ENCODE assay signal across 9 cellular contexts in the genomic region with DNA sequence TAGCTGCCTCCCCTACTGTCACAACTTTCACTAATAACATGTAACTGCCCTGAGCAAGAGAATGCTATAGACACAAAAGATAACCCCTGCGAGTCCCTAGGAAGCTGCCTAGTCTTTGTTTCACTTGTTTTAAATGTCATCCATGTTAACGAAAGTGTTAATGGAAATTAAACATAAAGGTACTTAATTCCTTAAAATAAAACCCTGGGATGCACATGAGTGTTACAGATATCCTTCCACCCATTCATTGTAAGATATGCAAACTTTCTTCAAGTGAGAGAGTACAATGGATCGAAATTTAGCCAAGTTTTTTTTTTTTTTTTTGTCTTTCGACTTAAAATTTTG. TPM values are rescaled to one million over a fixed set of nuclear protein-coding genes. Genes with fewer than 3 reads are reported as not detected.
DNase-seq lines count a peak whose midpoint lies in the region; ATAC-seq and TF ChIP-seq lines count a peak whose summit lies in the region.
"Had no signal": no experiment of that assay in that cellular context is flagged by ENCODE, and none has a peak within 500 bp of the region (broad histone marks: within the 10 kb centered on the region; RNA-seq: fewer than 3 reads in every experiment).

No MANE protein-coding gene starts in this region.

- H3K4me1 Mint-ChIP-seq in activated naive CD4-positive, alpha-beta T cell treated with anti-CD3 and anti-CD28 coated beads for 36 hours (ENCODE audit: low read depth): peaks cover 18% of the 10 kb centered on the region
- H3K4me1 Mint-ChIP-seq in brain: peaks cover 60% of the 10 kb centered on the region
- peaks cover 30% of the 10 kb centered on the region for H3K4me1 Mint-ChIP-seq in type B pancreatic cell (ENCODE audit: unreplicated experiment)

- H3K27me3 ChIP-seq in lower lobe of right lung (ENCODE audit: low read depth): no peaks in the 10 kb centered on the region

- H3K36me3 ChIP-seq in lower lobe of right lung: no peaks in the 10 kb centered on the region

- H3K9me3 Mint-ChIP-seq in activated naive CD4-positive, alpha-beta T cell treated with anti-CD3 and anti-CD28 coated beads for 36 hours: no peaks in the 10 kb centered on the region
- H3K9me3 Mint-ChIP-seq in activated naive CD4-positive, alpha-beta T cell treated with anti-CD3 and anti-CD28 coated beads, Interleukin-2, amount 50 U/mL, for 72 hours: no peaks in the 10 kb centered on the region
- H3K9me3 Mint-ChIP-seq in brain (peaks cover 0 to 2% (median 0%) of the 10 kb centered on the region in 5 experiments), type B pancreatic cell (no peaks in the 10 kb centered on the region)

- CTCF ChIA-PET in activated naive CD4-positive, alpha-beta T cell treated with anti-CD3 and anti-CD28 coated beads for 36 hours (lab: Charles Lee): interaction anchor here (0.6 to 3.1 kb wide), 2 partner anchors 25 to 32 kb away, joined by 6 to 10 read pairs; no protein-coding TSS in a partner anchor

- no peaks in the 10 kb centered on the region for H3K36me3 Mint-ChIP-seq in activated naive CD4-positive, alpha-beta T cell treated with anti-CD3 and anti-CD28 coated beads for 36 hours (ENCODE audit: low read depth)
- peaks cover 0 to 12% of the 10 kb centered on the region in 2 donors for H3K36me3 Mint-ChIP-seq in activated naive CD4-positive, alpha-beta T cell treated with anti-CD3 and anti-CD28 coated beads, Interleukin-2, amount 50 U/mL, for 72 hours
- no peaks in the 10 kb centered on the region for H3K36me3 Mint-ChIP-seq in brain
- H3K36me3 Mint-ChIP-seq in type B pancreatic cell: no peaks in the 10 kb centered on the region

- H3K4me3 ChIP-seq in lower lobe of right lung: peak overlapping the region; percentile 83

- H3K27me3 Mint-ChIP-seq in activated naive CD4-positive, alpha-beta T cell treated with anti-CD3 and anti-CD28 coated beads for 36 hours (ENCODE audit: low read depth): peaks cover 66% of the 10 kb centered on the region
- H3K27me3 Mint-ChIP-seq in brain (peaks cover 10% of the 10 kb centered on the region), type B pancreatic cell (peaks cover 7% of the 10 kb centered on the region)

- TF ChIP-seq CTCF in brain (conservative IDR thresholded peaks at IDR 0.05): no peak
- no peak for TF ChIP-seq CTCF in lower lobe of right lung (IDR thresholded peaks at IDR 0.05)
- no peak for TF ChIP-seq CTCF in type B pancreatic cell (conservative IDR thresholded peaks at IDR 0.05)

- H3K4me1 ChIP-seq in lower lobe of right lung: peaks cover 38% of the 10 kb centered on the region

- no peak overlapping the region for H3K27ac ChIP-seq in lower lobe of right lung

- no peak overlapping the region for H3K27ac Mint-ChIP-seq in activated naive CD4-positive, alpha-beta T cell treated with anti-CD3 and anti-CD28 coated beads for 36 hours
- H3K27ac Mint-ChIP-seq in activated naive CD4-positive, alpha-beta T cell treated with anti-CD3 and anti-CD28 coated beads, Interleukin-2, amount 50 U/mL, for 72 hours: no peak overlapping the region
- H3K27ac Mint-ChIP-seq in brain (peak overlapping the region; percentile 84 to 97 (median 94)), type B pancreatic cell (peak overlapping the region; percentile 80)

- intact Hi-C loops in activated naive CD4-positive, alpha-beta T cell treated with anti-CD3 and anti-CD28 coated beads for 36 hours (cut with micrococcal nuclease): loop anchor here (2.0 kb wide), 1 partner anchor 251 kb away; the partner anchor contains the start of gene GTPBP10
- intact Hi-C loops in lower lobe of right lung (cut with DNase I): no loop called here

- H3K9me3 ChIP-seq in lower lobe of right lung: no peaks in the 10 kb centered on the region

- H3K4me3 Mint-ChIP-seq in activated naive CD4-positive, alpha-beta T cell treated with anti-CD3 and anti-CD28 coated beads for 36 hours: peak overlapping the region; percentile 50
- H3K4me3 Mint-ChIP-seq in brain: peak overlapping the region; percentile 90 to 97 (median 93)
- peak overlapping the region; percentile 97 for H3K4me3 Mint-ChIP-seq in type B pancreatic cell

- no peak for DNase-seq in activated naive CD4-positive, alpha-beta T cell treated with anti-CD3 and anti-CD28 coated beads for 36 hours
- DNase-seq in activated naive CD4-positive, alpha-beta T cell treated with anti-CD3 and anti-CD28 coated beads, Interleukin-2, amount 50 U/mL, for 72 hours (ENCODE audit: low spot score in 2 of 2): no peak
- DNase-seq in lower lobe of right lung (no peak), type B pancreatic cell (ENCODE audit: extremely low spot score, unreplicated experiment) (no peak), LoVo (ENCODE audit: low spot score) (no peak)
- DNase-seq: activated effector memory CD4-positive, alpha-beta T cell treated with anti-CD3 and anti-CD28 coated beads, Interleukin-2, amount 50 U/mL, for 16 hours had no signal

- ATAC-seq in activated naive CD4-positive, alpha-beta T cell treated with anti-CD3 and anti-CD28 coated beads, Interleukin-2, amount 50 U/mL, for 72 hours: no peak
- ATAC-seq in lower lobe of right lung: no peak
- no peak for ATAC-seq in HG02623 (IDR thresholded peaks at IDR 0.05; ENCODE audit: unreplicated experiment)
- ATAC-seq in HG03108 (IDR thresholded peaks at IDR 0.05; ENCODE audit: unreplicated experiment): no peak

RNA-seq across cellular contexts. Expression of gene CDK14, which starts 1.4 kb away (rescaled TPM):
- under 1 TPM; 0.42 to 0.81 TPM for total RNA-seq in activated naive CD4-positive, alpha-beta T cell treated with anti-CD3 and anti-CD28 coated beads for 36 hours
- under 1 TPM; 0.05 to 0.80 TPM for total RNA-seq in activated naive CD4-positive, alpha-beta T cell treated with anti-CD3 and anti-CD28 coated beads, Interleukin-2, amount 50 U/mL, for 72 hours
- 13.5 TPM for polyA plus RNA-seq in brain (ENCODE audit: insufficient read depth, low read depth, low replicate concordance)
- total RNA-seq in lower lobe of right lung (58.6 TPM), type B pancreatic cell (ENCODE audit: low replicate concordance) (38.1 and 43.5 TPM in 2 replicates)

Comparison
In these comparisons a context has a peak if more than half of its experiments do, and no peak if none do; other contexts are left out.
1. H3K27ac Mint-ChIP-seq: peak in brain (5 of 5) and type B pancreatic cell (single experiment); none in activated naive CD4-positive, alpha-beta T cell treated with anti-CD3 and anti-CD28 coated beads for 36 hours (single experiment) and activated naive CD4-positive, alpha-beta T cell treated with anti-CD3 and anti-CD28 coated beads, Interleukin-2, amount 50 U/mL, for 72 hours (0 of 2).
2. RNA of gene CDK14, which starts 1.4 kb away (total RNA-seq): 58.6 TPM in lower lobe of right lung (single experiment) and 38.1 to 43.5 TPM in type B pancreatic cell; 0.42 to 0.81 TPM in activated naive CD4-positive, alpha-beta T cell treated with anti-CD3 and anti-CD28 coated beads for 36 hours and 0.05 to 0.80 TPM in activated naive CD4-positive, alpha-beta T cell treated with anti-CD3 and anti-CD28 coated beads, Interleukin-2, amount 50 U/mL, for 72 hours; every median in the first group is over 10 times any median in the second.
3. Peak in every context shown above with its lines, with median percentiles within 50 percentile points of each other: H3K4me3 Mint-ChIP-seq.